ENCODE assay signal across 27 cellular contexts in the genomic region with DNA sequence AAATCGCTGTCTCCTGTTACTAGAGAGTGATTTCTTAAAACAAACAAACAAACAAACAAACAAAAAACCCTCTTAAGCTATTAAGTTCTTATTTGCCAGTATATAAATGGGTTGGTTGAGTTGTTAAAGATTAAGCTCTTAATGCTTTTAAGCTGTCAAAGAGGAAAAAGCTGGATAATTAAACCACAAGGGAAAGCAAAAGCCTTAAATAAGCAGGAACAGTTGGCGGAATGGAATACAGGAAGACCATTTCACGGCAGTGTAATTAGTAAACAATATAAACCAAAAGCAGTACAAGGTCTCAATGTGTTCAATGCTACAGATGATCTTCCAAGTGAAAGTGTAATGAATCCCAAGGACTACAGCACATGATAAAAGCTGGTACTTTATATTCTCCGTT. TPM values are rescaled to one million over a fixed set of nuclear protein-coding genes. Genes with fewer than 3 reads are reported as not detected.
A peak's percentile ranks its signal among the peaks of the same experiment; 100 is the strongest.
DNase-seq lines count a peak whose midpoint lies in the region; ATAC-seq, FAIRE-seq and TF ChIP-seq lines count a peak whose summit lies in the region.
"Had no signal": no experiment of that assay in that cellular context is flagged by ENCODE, and none has a peak within 500 bp of the region (broad histone marks: within the 10 kb centered on the region; RNA-seq: fewer than 3 reads in every experiment).

No MANE protein-coding gene starts in this region.

- peaks cover 7% of the 10 kb centered on the region for H3K4me1 Mint-ChIP-seq in activated T-cell treated with anti-CD3 and anti-CD28 coated beads, Interleukin-2, amount 50 U/mL, for 72 hours (ENCODE audit: low read depth)
- H3K4me1 Mint-ChIP-seq in endothelial cell (ENCODE audit: unreplicated experiment) = peaks cover 11% of the 10 kb centered on the region
- H3K4me1 Mint-ChIP-seq: CD14-positive monocyte had no signal

- TF ChIP-seq POLR2A in vagina (IDR thresholded peaks at IDR 0.05) = no peak

- no peak for ATAC-seq in activated T-cell treated with anti-CD3 and anti-CD28 coated beads, Interleukin-2, amount 50 U/mL, for 72 hours (replicated peaks in 1 of 2)
- ATAC-seq in HG02571 (IDR thresholded peaks at IDR 0.05; ENCODE audit: unreplicated experiment) = no peak
- ATAC-seq: GM12878, GM23338 had no signal

- peaks cover 0 to 2% of the 10 kb centered on the region in 2 donors for H3K9me3 Mint-ChIP-seq in activated T-cell treated with anti-CD3 and anti-CD28 coated beads, Interleukin-2, amount 50 U/mL, for 72 hours
- peaks cover 5% of the 10 kb centered on the region for H3K9me3 Mint-ChIP-seq in endothelial cell (ENCODE audit: unreplicated experiment)
- H3K9me3 Mint-ChIP-seq: CD8-positive, alpha-beta memory T cell had no signal

- no peaks in the 10 kb centered on the region for H3K27me3 ChIP-seq in vagina
- H3K27me3 ChIP-seq: BE2C; BLaER1 treated with 17β-estradiol and CSF1 and Interleukin-3, amounts not matched to agents 10 nM and 100 nM had no signal

- no peak overlapping the region for H3K4me3 ChIP-seq in vagina
- H3K4me3 ChIP-seq: BLaER1 treated with 17β-estradiol and CSF1 and Interleukin-3, amounts not matched to agents 10 nM and 100 nM; GM12878; GM23338 had no signal

- intact Hi-C loops in vagina (cut with DNase I) = no loop called here

- no peaks in the 10 kb centered on the region for H3K27me3 Mint-ChIP-seq in activated T-cell treated with anti-CD3 and anti-CD28 coated beads, Interleukin-2, amount 50 U/mL, for 72 hours (ENCODE audit: low read depth)
- no peaks in the 10 kb centered on the region for H3K27me3 Mint-ChIP-seq in endothelial cell (ENCODE audit: unreplicated experiment)
- H3K27me3 Mint-ChIP-seq: CD4-positive, alpha-beta T cell; CD8-positive, alpha-beta memory T cell had no signal

- no peak overlapping the region for H3K27ac ChIP-seq in vagina
- H3K27ac ChIP-seq: 22Rv1; BLaER1 treated with 17β-estradiol and CSF1 and Interleukin-3, amounts not matched to agents 10 nM and 100 nM had no signal

- peak; percentile 96 for FAIRE-seq in D721Med (lab: Jason Lieb, UNC)
- FAIRE-seq: A204.1, GM12878 had no signal

- H3K36me3 Mint-ChIP-seq in activated T-cell treated with anti-CD3 and anti-CD28 coated beads, Interleukin-2, amount 50 U/mL, for 72 hours (ENCODE audit: insufficient read depth in 2 of 2) = peaks cover 10 to 13% of the 10 kb centered on the region in 2 donors
- peaks cover 54% of the 10 kb centered on the region for H3K36me3 Mint-ChIP-seq in endothelial cell (ENCODE audit: low read depth, unreplicated experiment)

- H3K4me3 Mint-ChIP-seq in activated T-cell treated with anti-CD3 and anti-CD28 coated beads, Interleukin-2, amount 50 U/mL, for 72 hours = no peak overlapping the region
- H3K4me3 Mint-ChIP-seq in endothelial cell (ENCODE audit: unreplicated experiment) = peak overlapping the region; percentile 22
- H3K4me3 Mint-ChIP-seq: CD14-positive monocyte; CD4-positive, alpha-beta T cell; CD8-positive, alpha-beta memory T cell; GM23338 had no signal

- peak overlapping the region; percentile 78 for H3K27ac Mint-ChIP-seq in activated T-cell treated with anti-CD3 and anti-CD28 coated beads, Interleukin-2, amount 50 U/mL, for 72 hours
- H3K27ac Mint-ChIP-seq in endothelial cell (ENCODE audit: unreplicated experiment) = peak overlapping the region; percentile 22
- H3K27ac Mint-ChIP-seq: CD4-positive, alpha-beta T cell; CD8-positive, alpha-beta memory T cell; GM23338 had no signal

- peaks cover 0 to 20% of the 10 kb centered on the region in 2 donors for H3K36me3 ChIP-seq in vagina

- no peaks in the 10 kb centered on the region for H3K9me3 ChIP-seq in vagina
- H3K9me3 ChIP-seq: BE2C had no signal

- no peaks in the 10 kb centered on the region for H3K4me1 ChIP-seq in vagina
- H3K4me1 ChIP-seq: BE2C; BLaER1 treated with 17β-estradiol and CSF1 and Interleukin-3, amounts not matched to agents 10 nM and 100 nM had no signal

- DNase-seq in activated T-cell treated with anti-CD3 and anti-CD28 coated beads, Interleukin-2, amount 50 U/mL, for 72 hours = no peak
- DNase-seq in activated T-cell treated with anti-CD3 and anti-CD28 coated beads for 4 hours = no peak
- peak; percentile 51 for DNase-seq in D721Med (ENCODE audit: insufficient read length, low spot score)
- peak; percentile 79 for DNase-seq in NCI-H82 treated with DMSO at 0.1 percent for 48 hours (lab: John Stamatoyannopoulos, UW; ENCODE audit: unreplicated experiment)
- no peak for DNase-seq in endothelial cell (ENCODE audit: low spot score)
- DNase-seq in vagina (ENCODE audit: extremely low spot score in 2 of 2) = no peak
- DNase-seq in GOT3 (lab: John Stamatoyannopoulos, UW) = no peak
- DNase-seq: ACHN; AML-193; BE2C; Calu3; CD4-positive, alpha-beta T cell; CD8-positive, alpha-beta memory T cell; COR-L47; DMS 273 treated with DMSO at 0.1 percent for 48 hours; DMS79; EL; GDM1; H7; HCEC 1CT had no signal

- no peak for TF ChIP-seq CTCF in D721Med (IDR thresholded peaks at IDR 0.05; ENCODE audit: insufficient read depth, missing control alignments)
- TF ChIP-seq CTCF in endothelial cell (IDR thresholded peaks at IDR 0.05; ENCODE audit: unreplicated experiment) = no peak
- TF ChIP-seq CTCF in vagina (IDR thresholded peaks at IDR 0.05) = no peak

RNA-seq across cellular contexts. Expression of a gene that starts 32.2 kb away (rescaled TPM):
- total RNA-seq in activated T-cell treated with anti-CD3 and anti-CD28 coated beads, Interleukin-2, amount 50 U/mL, for 72 hours = 10 to 100 TPM in 1 of 2 donors, 1 to 10 TPM in 1; 9.5 to 15.4 TPM
- total RNA-seq in endothelial cell (ENCODE audit: unreplicated experiment) (7.0 TPM), vagina (4.7 TPM)

RNA-seq across cellular contexts. Expression of a gene that starts 53.8 kb away (rescaled TPM):
- total RNA-seq in activated T-cell treated with anti-CD3 and anti-CD28 coated beads, Interleukin-2, amount 50 U/mL, for 72 hours = 10 to 100 TPM; 16.1 to 18.1 TPM
- total RNA-seq in endothelial cell (ENCODE audit: unreplicated experiment) (40.1 TPM), vagina (25.8 TPM)

Comparison
In these comparisons a context has a peak if more than half of its experiments do, and no peak if none do; other contexts are left out.
1. DNase-seq: peak in D721Med (single experiment) and NCI-H82 treated with DMSO at 0.1 percent for 48 hours (single experiment); none in activated T-cell treated with anti-CD3 and anti-CD28 coated beads, Interleukin-2, amount 50 U/mL, for 72 hours (0 of 2), activated T-cell treated with anti-CD3 and anti-CD28 coated beads for 4 hours (single experiment), endothelial cell (single experiment), vagina (0 of 2) and GOT3 (single experiment).